Comparison of ENCODE assay signal across 7 cellular contexts in the genomic region with DNA sequence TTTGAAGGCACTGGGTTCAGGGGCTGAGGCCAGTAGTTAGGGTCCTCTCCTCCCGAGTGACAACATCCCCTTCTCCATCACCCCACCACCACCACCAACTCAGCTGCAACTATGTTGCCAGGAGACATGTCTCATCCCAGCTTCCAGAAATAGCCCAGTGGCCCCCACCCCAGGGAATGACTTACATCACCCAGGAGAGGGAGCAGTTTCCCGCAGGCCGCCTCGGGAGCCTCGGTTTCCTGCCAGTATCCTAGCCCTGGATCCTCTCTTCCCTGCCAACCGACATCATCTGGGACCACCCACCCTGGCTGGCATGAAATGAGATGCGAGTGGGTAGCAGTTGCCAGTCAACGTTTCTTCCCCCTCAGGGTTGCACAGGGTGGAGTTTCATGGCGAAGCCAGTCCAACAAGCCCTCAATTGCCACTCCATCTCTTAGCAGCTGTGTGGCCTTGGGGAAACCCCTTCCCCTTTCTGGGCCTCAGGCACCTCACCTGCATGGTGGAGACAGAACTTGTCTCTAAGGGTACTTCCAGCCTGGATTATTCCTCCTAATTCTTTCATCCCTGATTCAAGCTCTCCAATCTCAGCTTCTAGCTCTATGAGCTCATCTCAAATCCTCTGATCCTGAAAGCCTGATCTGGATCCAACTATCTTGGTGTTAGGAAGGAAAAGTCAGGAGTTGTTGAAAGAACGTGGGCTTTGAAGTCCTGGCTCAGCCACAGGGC. TPM values are rescaled to one million over a fixed set of nuclear protein-coding genes. Genes with fewer than 3 reads are reported as not detected.
A peak's percentile ranks its signal among the peaks of the same experiment; 100 is the strongest.
DNase-seq lines count a peak whose midpoint lies in the region; ATAC-seq and TF ChIP-seq lines count a peak whose summit lies in the region.

No MANE protein-coding gene starts in this region.

- no peaks in the 10 kb centered on the region for H3K9me3 ChIP-seq in liver (ENCODE audit: control insufficient read depth in 4 of 4, low read length in 3 of 4)

- peaks cover 7 to 45% (median 20%) of the 10 kb centered on the region in 4 donors for H3K4me1 ChIP-seq in liver (ENCODE audit: control insufficient read depth in 4 of 4, insufficient read depth in 4 of 4, low read length in 3 of 4)

- WGBS in liver, result 24% methylated on average over 10 of the region's 10 CpGs

- peak; percentile 82 to 83 for TF ChIP-seq RAD21 in liver (IDR thresholded peaks at IDR 0.05)

- H3K27me3 ChIP-seq in liver (ENCODE audit: control insufficient read depth in 4 of 4, insufficient read depth in 4 of 4, low read length in 3 of 4), result no peaks in the 10 kb centered on the region

- no peak overlapping the region for H3K9ac ChIP-seq in liver (ENCODE audit: low read depth in 1 of 2, low read length in 2 of 2)

- ATAC-seq in HG02678 (IDR thresholded peaks at IDR 0.05; ENCODE audit: unreplicated experiment), result no peak

- TF ChIP-seq CTCF in liver (IDR thresholded peaks at IDR 0.05; ENCODE audit: low read depth, low read length, missing input control), result peak; percentile 55

- DNase-seq in GM04504 (ENCODE audit: low read depth), result peak; percentile 62
- DNase-seq in NCI-H82 (lab: John Stamatoyannopoulos, UW), result peak; percentile 72
- DNase-seq in cerebellar cortex (ENCODE audit: low spot score), result peak; percentile 85
- DNase-seq in NCI-H1105 treated with DMSO at 0.1 percent for 48 hours (lab: John Stamatoyannopoulos, UW), result no peak

- peak overlapping the region; percentile 1 to 18 for H3K27ac ChIP-seq in liver (ENCODE audit: low read depth in 1 of 2, low read length in 2 of 2)
- peak overlapping the region; percentile 93 for H3K27ac ChIP-seq in temporal lobe (ENCODE audit: low read depth, low read length)

- H3K36me3 ChIP-seq in liver (ENCODE audit: control insufficient read depth in 4 of 4, insufficient read depth in 3 of 4, low read depth in 1 of 4, low read length in 3 of 4), result peaks cover 0 to 12% (median 5%) of the 10 kb centered on the region in 4 donors

- no peak overlapping the region for H3K4me3 ChIP-seq in liver (ENCODE audit: low read depth in 1 of 3, low read length in 3 of 3)

TF ChIP-seq in liver, 16 proteins besides CTCF, POLR2A, EP300 and RAD21:
- TF ChIP-seq, protein P1, sequence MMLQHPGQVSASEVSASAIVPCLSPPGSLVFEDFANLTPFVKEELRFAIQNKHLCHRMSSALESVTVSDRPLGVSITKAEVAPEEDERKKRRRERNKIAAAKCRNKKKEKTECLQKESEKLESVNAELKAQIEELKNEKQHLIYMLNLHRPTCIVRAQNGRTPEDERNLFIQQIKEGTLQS (IDR thresholded peaks at IDR 0.05), result peak; percentile 36
- TF ChIP-seq JUND (IDR thresholded peaks at IDR 0.05), result no peak

RNA-seq across cellular contexts. Expression of a gene that starts 3.9 kb away (rescaled TPM):
- total RNA-seq in liver (10 to 100 TPM; 12.5 to 13.5 TPM), temporal lobe (57.0 TPM)
- polyA plus RNA-seq in liver, result 10 to 100 TPM in 1 of 2 donors, 1 to 10 TPM in 1; 5.9 to 23.1 TPM

RNA-seq across cellular contexts. Expression of a gene that starts 8.6 kb away (rescaled TPM):
- 10 to 100 TPM in 1 of 2 donors, 1 to 10 TPM in 1; 8.7 to 17.1 TPM for total RNA-seq in liver
- 10 to 100 TPM; 10.4 to 21.0 TPM for polyA plus RNA-seq in liver
- 5.7 TPM for total RNA-seq in temporal lobe

RNA-seq across cellular contexts. Expression of a gene that starts 22.7 kb away (rescaled TPM):
- total RNA-seq in liver (10 to 100 TPM; 14.1 to 21.3 TPM), temporal lobe (29.7 TPM)
- polyA plus RNA-seq in liver, result 10 to 100 TPM in 1 of 2 donors, 1 to 10 TPM in 1; 5.6 to 20.4 TPM

RNA-seq across cellular contexts. Expression of a gene that starts 26.2 kb away (rescaled TPM):
- total RNA-seq in liver (1 to 10 TPM; 4.9 to 8.8 TPM), temporal lobe (3.7 TPM)
- 1 to 10 TPM; 1.7 to 2.6 TPM for polyA plus RNA-seq in liver

RNA-seq across cellular contexts. Expression of a gene that starts 28.8 kb away (rescaled TPM):
- total RNA-seq in liver (10 to 100 TPM; 18.7 to 47.1 TPM), temporal lobe (15.0 TPM)
- 10 to 100 TPM in 1 of 2 donors, 1 to 10 TPM in 1; 9.6 to 14.0 TPM for polyA plus RNA-seq in liver
